ENCODE assay signal across 8 cellular contexts in the genomic region with DNA sequence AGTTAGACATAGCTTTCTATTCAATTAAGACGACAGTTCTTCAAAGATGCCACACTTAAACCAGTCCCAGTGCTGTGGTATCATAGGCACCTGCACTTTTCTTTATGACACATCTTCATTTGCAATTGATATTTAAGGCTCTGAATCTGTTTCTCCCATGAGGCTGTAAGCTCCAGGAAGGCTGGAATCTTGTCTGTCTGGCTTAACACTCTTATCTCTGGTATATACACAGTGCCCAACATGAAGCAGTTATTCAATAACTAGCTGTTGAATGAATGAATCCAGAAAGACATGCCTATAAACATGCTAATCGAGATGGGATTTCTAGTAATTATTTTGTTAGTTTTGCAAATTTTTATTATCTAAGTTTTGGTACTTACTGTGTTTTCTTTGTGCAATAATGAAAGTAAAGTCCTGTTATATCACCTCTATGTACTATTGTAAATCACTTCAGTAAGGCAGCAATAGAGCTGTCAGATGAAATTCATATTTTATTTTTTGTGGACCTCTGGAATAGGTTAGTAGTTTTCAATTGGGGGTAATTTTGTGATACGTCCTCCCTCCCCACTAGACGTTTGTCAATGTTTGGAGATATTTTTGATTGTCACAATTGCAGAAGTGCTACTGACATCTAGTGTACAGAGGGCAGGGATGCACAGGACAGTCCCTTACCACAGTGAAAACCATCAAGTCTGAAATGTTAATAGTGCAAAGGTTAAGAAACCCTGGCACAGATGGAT. TPM values are rescaled to one million over a fixed set of nuclear protein-coding genes. Genes with fewer than 3 reads are reported as not detected.
DNase-seq lines count a peak whose midpoint lies in the region; ATAC-seq and TF ChIP-seq lines count a peak whose summit lies in the region.
"Had no signal": no experiment of that assay in that cellular context is flagged by ENCODE, and none has a peak within 500 bp of the region (broad histone marks: within the 10 kb centered on the region; RNA-seq: fewer than 3 reads in every experiment).

No MANE protein-coding gene starts in this region.

- no peak for TF ChIP-seq CTCF in CD8-positive, alpha-beta T cell (IDR thresholded peaks at IDR 0.05)

- DNase-seq in RKO (ENCODE audit: low spot score): peak; percentile 42
- no peak for DNase-seq in left cardiac atrium
- DNase-seq in CD8-positive, alpha-beta T cell: no peak
- no peak for DNase-seq in DMS79 treated with DMSO at 0.1 percent for 48 hours (lab: John Stamatoyannopoulos, UW)
- DNase-seq: activated B cell treated with CpG ODN at 0.5 μM for 24 hours had no signal

- POLR2A ChIA-PET in CD8-positive, alpha-beta T cell (lab: Charles Lee): no interaction called here

- ATAC-seq in GM18870 (IDR thresholded peaks at IDR 0.05; ENCODE audit: unreplicated experiment) (peak; percentile 81), HG02973 (IDR thresholded peaks at IDR 0.05; ENCODE audit: unreplicated experiment) (peak; percentile 71), left cardiac atrium (peak; percentile 61 to 86), HG03139 (IDR thresholded peaks at IDR 0.05; ENCODE audit: unreplicated experiment) (no peak)
- no peak for ATAC-seq in CD8-positive, alpha-beta T cell

- no peak overlapping the region for H3K27ac Mint-ChIP-seq in CD8-positive, alpha-beta T cell
- H3K27ac Mint-ChIP-seq: activated B cell treated with CpG ODN at 0.5 μM for 24 hours had no signal

- H3K27me3 Mint-ChIP-seq in CD8-positive, alpha-beta T cell (ENCODE audit: low read depth): peaks cover 7% of the 10 kb centered on the region
- H3K27me3 Mint-ChIP-seq: activated B cell treated with CpG ODN at 0.5 μM for 24 hours had no signal

- H3K4me1 ChIP-seq in CD8-positive, alpha-beta T cell (ENCODE audit: insufficient read depth, low read length): no peaks in the 10 kb centered on the region

- CTCF ChIA-PET in CD8-positive, alpha-beta T cell (lab: Charles Lee): no interaction called here

- no peaks in the 10 kb centered on the region for H3K27me3 ChIP-seq in CD8-positive, alpha-beta T cell (ENCODE audit: insufficient read depth, low read length)

- peaks cover 2% of the 10 kb centered on the region for H3K4me1 Mint-ChIP-seq in CD8-positive, alpha-beta T cell (ENCODE audit: low read depth)
- H3K4me1 Mint-ChIP-seq: activated B cell treated with CpG ODN at 0.5 μM for 24 hours had no signal

- no peaks in the 10 kb centered on the region for H3K36me3 ChIP-seq in CD8-positive, alpha-beta T cell (ENCODE audit: insufficient read depth, low read length)

- no peaks in the 10 kb centered on the region for H3K9me3 ChIP-seq in CD8-positive, alpha-beta T cell (ENCODE audit: low read length)

- intact Hi-C loops in left cardiac atrium (cut with DNase I): loop anchor here (1.0 to 10.0 kb wide), 3 partner anchors 115 to 1267 kb away; no protein-coding TSS in a partner anchor
- intact Hi-C loops in CD8-positive, alpha-beta T cell (cut with DNase I, micrococcal nuclease): no loop called here

- no peak overlapping the region for H3K27ac ChIP-seq in CD8-positive, alpha-beta T cell (ENCODE audit: low read depth, low read length)

- H3K9me3 Mint-ChIP-seq in CD8-positive, alpha-beta T cell: no peaks in the 10 kb centered on the region
- H3K9me3 Mint-ChIP-seq: activated B cell treated with CpG ODN at 0.5 μM for 24 hours had no signal

- no peaks in the 10 kb centered on the region for H3K36me3 Mint-ChIP-seq in CD8-positive, alpha-beta T cell

- no peak overlapping the region for H3K4me3 Mint-ChIP-seq in CD8-positive, alpha-beta T cell
- H3K4me3 Mint-ChIP-seq: activated B cell treated with CpG ODN at 0.5 μM for 24 hours had no signal

- H3K4me3 ChIP-seq in CD8-positive, alpha-beta T cell (ENCODE audit: low read depth, low read length): no peak overlapping the region

RNA-seq across cellular contexts. Expression of a gene that starts 51.3 kb away (rescaled TPM):
- 100 to 1,000 TPM in 1 of 2 donors, 10 to 100 TPM in 1; 53.3 to 105 TPM for total RNA-seq in left cardiac atrium
- total RNA-seq in CD8-positive, alpha-beta T cell: not detected

Comparison
In these comparisons a context has a peak if more than half of its experiments do, and no peak if none do; other contexts are left out.
1. ATAC-seq: peak in GM18870 (single experiment), HG02973 (single experiment) and left cardiac atrium (2 of 2); none in CD8-positive, alpha-beta T cell (single experiment) and HG03139 (single experiment).
2. RNA of a gene that starts 51.3 kb away (total RNA-seq): 53.3 to 105 TPM in left cardiac atrium; not detected in CD8-positive, alpha-beta T cell; every median in the first group is over 10 times any median in the second.
3. intact Hi-C loops: an anchor here in left cardiac atrium (1.0 to 10.0 kb wide); none called in CD8-positive, alpha-beta T cell.